ENCODE assay signal across 20 cellular contexts in the genomic region with DNA sequence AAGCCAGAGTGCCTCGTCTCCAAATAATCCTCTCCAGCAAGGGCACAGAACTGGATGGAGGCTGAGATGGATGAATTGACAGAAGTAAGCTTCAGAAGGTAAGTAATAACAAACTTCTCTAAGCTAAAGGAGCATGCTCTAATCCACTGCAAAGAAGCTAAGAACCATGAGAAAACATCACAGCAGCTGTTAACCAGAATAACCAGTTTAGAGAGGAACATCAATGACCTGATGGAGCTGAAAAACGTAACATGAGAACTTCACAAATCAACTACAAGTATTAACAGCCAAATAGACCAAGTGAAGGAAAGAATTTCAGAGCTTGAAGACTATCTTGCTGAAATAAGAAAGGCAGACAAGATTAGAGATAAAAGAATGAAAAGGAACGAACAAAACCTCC.
"Had no signal": no experiment of that assay in that cellular context is flagged by ENCODE, and none has a peak within 500 bp of the region (broad histone marks: within the 10 kb centered on the region; RNA-seq: fewer than 3 reads in every experiment).

No MANE protein-coding gene starts in this region.

- DNase-seq: activated CD4-positive, alpha-beta T cell treated with anti-CD3 and anti-CD28 coated beads for 1 hour; activated CD4-positive, alpha-beta T cell treated with anti-CD3 and anti-CD28 coated beads, Interleukin-2, amount 50 U/mL, for 48 hours; activated gamma-delta T cell; cerebellar nuclear complex; effector CD4-positive, alpha-beta T cell; heart right ventricle; naive thymus-derived CD4-positive, alpha-beta T cell; stimulated activated CD4-positive, alpha-beta T cell treated with anti-CD3 and anti-CD28 coated beads, Interleukin-4, amount 100 ng/mL, for 24 hours; T-helper 2 cell; testis; upper lobe of left lung had no signal

- H3K4me1 Mint-ChIP-seq: memory B cell; stimulated activated memory B cell treated with anti-CD40 and anti-IgM and Interleukin-4, amounts not matched to agents 10 μg/mL and 1 μg/mL and 100 μg/mL, for 72 hours had no signal

- H3K4me3 Mint-ChIP-seq: activated naive CD4-positive, alpha-beta T cell treated with anti-CD3 and anti-CD28 coated beads, Interleukin-2, amount 50 U/mL, for 24 hours; memory B cell; naive thymus-derived CD4-positive, alpha-beta T cell; stimulated activated memory B cell treated with anti-CD40 and anti-IgM and Interleukin-4, amounts not matched to agents 10 μg/mL and 1 μg/mL and 100 μg/mL, for 72 hours had no signal

- H3K9me3 ChIP-seq: testis had no signal

- H3K4me3 ChIP-seq: esophagus muscularis mucosa, heart right ventricle, smooth muscle cell, testis, upper lobe of left lung had no signal

- H3K27me3 Mint-ChIP-seq: activated naive CD4-positive, alpha-beta T cell treated with anti-CD3 and anti-CD28 coated beads, Interleukin-2, amount 50 U/mL, for 24 hours; memory B cell; naive thymus-derived CD4-positive, alpha-beta T cell; stimulated activated memory B cell treated with anti-CD40 and anti-IgM and Interleukin-4, amounts not matched to agents 10 μg/mL and 1 μg/mL and 100 μg/mL, for 72 hours had no signal

- H3K27me3 ChIP-seq: esophagus muscularis mucosa, heart right ventricle, testis, upper lobe of left lung had no signal

- H2AFZ ChIP-seq: parathyroid adenoma had no signal

- H3K27ac ChIP-seq: esophagus muscularis mucosa, heart right ventricle, parathyroid adenoma, testis, upper lobe of left lung, VCaP had no signal

- H3K9ac ChIP-seq: parathyroid adenoma had no signal

- ATAC-seq: heart right ventricle; naive thymus-derived CD4-positive, alpha-beta T cell; sciatic nerve; stimulated activated memory B cell treated with anti-CD40 and anti-IgM and Interleukin-4, amounts not matched to agents 10 μg/mL and 1 μg/mL and 100 μg/mL, for 72 hours had no signal

- H3K4me2 ChIP-seq: smooth muscle cell had no signal

- H3K27ac Mint-ChIP-seq: activated naive CD4-positive, alpha-beta T cell treated with anti-CD3 and anti-CD28 coated beads, Interleukin-2, amount 50 U/mL, for 24 hours; memory B cell; naive thymus-derived CD4-positive, alpha-beta T cell; stimulated activated memory B cell treated with anti-CD40 and anti-IgM and Interleukin-4, amounts not matched to agents 10 μg/mL and 1 μg/mL and 100 μg/mL, for 72 hours had no signal

- H3K36me3 ChIP-seq: upper lobe of left lung had no signal

- H3K4me1 ChIP-seq: parathyroid adenoma, testis, upper lobe of left lung had no signal

- FAIRE-seq: bronchial epithelial cell had no signal
